In genomic region chr1:58726581-58726980, GRCh38 we compare ENCODE assay signal across 10 cellular contexts.
DNase-seq lines count a peak whose midpoint lies in the region; ATAC-seq and TF ChIP-seq lines count a peak whose summit lies in the region.
"Had no signal": no experiment of that assay in that cellular context is flagged by ENCODE, and none has a peak within 500 bp of the region (broad histone marks: within the 10 kb centered on the region; RNA-seq: fewer than 3 reads in every experiment).

No MANE protein-coding gene starts in this region.

- TF ChIP-seq CTCF in GM12865 (IDR thresholded peaks at IDR 0.05; ENCODE audit: insufficient read depth, low read depth, low read length, missing control alignments) (no peak), RWPE2 (IDR thresholded peaks at IDR 0.05; ENCODE audit: poor library complexity, severe bottlenecking) (no peak)

- peak overlapping the region; percentile 82 for H3K27ac ChIP-seq in RWPE2 (ENCODE audit: poor library complexity, severe bottlenecking)

- H3K4me3 ChIP-seq in GM12865 (ENCODE audit: low read depth, low read length) (no peak overlapping the region), RWPE2 (ENCODE audit: severe bottlenecking) (no peak overlapping the region)
- H3K4me3 ChIP-seq: MG63 had no signal

- no peaks in the 10 kb centered on the region for H3K36me3 ChIP-seq in RWPE2 (ENCODE audit: low read depth)
- H3K36me3 ChIP-seq: MG63 had no signal

- peaks cover 13% of the 10 kb centered on the region for H3K4me1 ChIP-seq in RWPE2 (ENCODE audit: insufficient read depth, poor library complexity, severe bottlenecking)

- H3K9me3 ChIP-seq in RWPE2 (ENCODE audit: severe bottlenecking) = no peaks in the 10 kb centered on the region
- H3K9me3 ChIP-seq: MG63 had no signal

- ATAC-seq in GM19452 (IDR thresholded peaks at IDR 0.05; ENCODE audit: unreplicated experiment) = peak; percentile 92
- peak; percentile 89 for ATAC-seq in HG02981 (IDR thresholded peaks at IDR 0.05; ENCODE audit: unreplicated experiment)
- ATAC-seq in RWPE2 (ENCODE audit: low read depth) = no peak

- H3K27me3 ChIP-seq in RWPE2 (ENCODE audit: insufficient read depth, poor library complexity, severe bottlenecking) = no peaks in the 10 kb centered on the region
- H3K27me3 ChIP-seq: MG63 had no signal

- DNase-seq in GM12865 (ENCODE audit: low read depth) = peak; percentile 44
- DNase-seq in RWPE2 (ENCODE audit: low spot score) = no peak
- DNase-seq in NCI-H2227 treated with DMSO at 0.1 percent for 48 hours (lab: John Stamatoyannopoulos, UW) = no peak
- no peak for DNase-seq in HUDEP-2 (lab: John Stamatoyannopoulos, UW; ENCODE audit: unreplicated experiment in 76 of 76)
- DNase-seq in stimulated activated naive CD4-positive, alpha-beta T cell treated with Interleukin-2 at 50 U/mL for 16 hours (lab: John Stamatoyannopoulos, UW) = no peak
- no peak for DNase-seq in AML-193 (lab: John Stamatoyannopoulos, UW)
- DNase-seq: anterior cingulate cortex had no signal
